ENCODE assay signal across 1 cellular context in genomic region chr7:143380264-143380645, GRCh38.
TF ChIP-seq lines count a peak whose summit lies in the region.

No MANE protein-coding gene starts in this region.

TF ChIP-seq in endothelial cell of umbilical vein, 7 proteins besides CTCF, POLR2A, EP300 and RAD21 (continued from another document):
- no peak for TF ChIP-seq EZH2 (IDR thresholded peaks at IDR 0.05; ENCODE audit: borderline replicate concordance, low read depth, low read length, severe bottlenecking)
- no peak for TF ChIP-seq JUN (IDR thresholded peaks at IDR 0.05; ENCODE audit: borderline replicate concordance, insufficient read depth, insufficient read length, low read depth)
- TF ChIP-seq POLR2AphosphoS5 (IDR thresholded peaks at IDR 0.05; ENCODE audit: insufficient read depth, low read depth, low read length), result no peak
- TF ChIP-seq MAX (IDR thresholded peaks at IDR 0.05; ENCODE audit: insufficient read depth, insufficient read length), result no peak
- TF ChIP-seq GATA2 (IDR thresholded peaks at IDR 0.05; ENCODE audit: insufficient read depth, insufficient read length, low read depth, low read length), result no peak
- TF ChIP-seq MYC (IDR thresholded peaks at IDR 0.05; ENCODE audit: low read depth, low read length), result no peak
